In genomic region chr12:89698607-89699006, GRCh38 we compare ENCODE assay signal across 27 cellular contexts.
"Had no signal": no experiment of that assay in that cellular context is flagged by ENCODE, and none has a peak within 500 bp of the region (broad histone marks: within the 10 kb centered on the region; RNA-seq: fewer than 3 reads in every experiment).

No MANE protein-coding gene starts in this region.

- FAIRE-seq: endothelial cell of umbilical vein, islet of Langerhans had no signal

- H3K9me3 ChIP-seq: colonic mucosa, esophagus muscularis mucosa, heart right ventricle, left lung, right lobe of liver, stomach, thyroid gland had no signal

- H3K36me3 Mint-ChIP-seq: stimulated activated effector memory CD8-positive, alpha-beta T cell treated with anti-CD3 and anti-CD28 coated beads, Interleukin-12 subunit alpha, Interleukin-12 subunit beta, amount 100 ng/mL, for 72 hours had no signal

- H3K4me3 Mint-ChIP-seq: nephron; neural progenitor cell; stimulated activated effector memory CD8-positive, alpha-beta T cell treated with anti-CD3 and anti-CD28 coated beads, Interleukin-12 subunit alpha, Interleukin-12 subunit beta, amount 100 ng/mL, for 72 hours; type B pancreatic cell had no signal

- H3K27me3 Mint-ChIP-seq: progenitor cell of endocrine pancreas, type B pancreatic cell had no signal

- H3K9ac ChIP-seq: neural progenitor cell, parathyroid adenoma had no signal

- H3K4me3 ChIP-seq: colonic mucosa, esophagus muscularis mucosa, heart right ventricle, left lung, neural progenitor cell, right lobe of liver, stomach, thyroid gland had no signal

- ATAC-seq: foreskin keratinocyte; heart right ventricle; left cardiac atrium; left lung; naive thymus-derived CD4-positive, alpha-beta T cell; right lobe of liver; stimulated activated effector memory CD8-positive, alpha-beta T cell treated with anti-CD3 and anti-CD28 coated beads, Interleukin-12 subunit alpha, Interleukin-12 subunit beta, amount 100 ng/mL, for 72 hours had no signal

- H3K27ac ChIP-seq: colonic mucosa, esophagus muscularis mucosa, foreskin keratinocyte, heart right ventricle, left lung, neural progenitor cell, parathyroid adenoma, right lobe of liver, stomach, thyroid gland had no signal

- H3K27me3 ChIP-seq: colonic mucosa, esophagus muscularis mucosa, foreskin keratinocyte, heart right ventricle, left lung, neural progenitor cell, right lobe of liver, stomach, thyroid gland had no signal

- H3K27ac Mint-ChIP-seq: neural progenitor cell; progenitor cell of endocrine pancreas; stimulated activated effector memory CD8-positive, alpha-beta T cell treated with anti-CD3 and anti-CD28 coated beads, Interleukin-12 subunit alpha, Interleukin-12 subunit beta, amount 100 ng/mL, for 72 hours; type B pancreatic cell had no signal

- DNase-seq: colonic mucosa; dermis blood vessel endothelial cell; effector memory CD4-positive, alpha-beta T cell; foreskin keratinocyte; glutamatergic neuron; heart right ventricle; hippocampal formation; left cardiac atrium; left lung; mesendoderm; midbrain; naive thymus-derived CD4-positive, alpha-beta T cell; right lobe of liver; stimulated activated CD4-positive, alpha-beta T cell treated with anti-CD3 and anti-CD28 coated beads, Interleukin-2, amount 100 ng/mL, for 24 hours; stimulated activated CD4-positive, alpha-beta T cell treated with anti-CD3 and anti-CD28 coated beads, Interleukin-4, amount 100 ng/mL, for 24 hours; stimulated activated naive CD4-positive, alpha-beta T cell treated with Interleukin-2 at 50 U/mL for 16 hours; stomach; thyroid gland had no signal

- H3K4me2 ChIP-seq: neural progenitor cell had no signal

- H3K9me3 Mint-ChIP-seq: nephron; stimulated activated effector memory CD8-positive, alpha-beta T cell treated with anti-CD3 and anti-CD28 coated beads, Interleukin-12 subunit alpha, Interleukin-12 subunit beta, amount 100 ng/mL, for 72 hours; type B pancreatic cell had no signal

- H3K36me3 ChIP-seq: colonic mucosa, esophagus muscularis mucosa, heart right ventricle, left lung, neural progenitor cell, right lobe of liver, stomach, thyroid gland had no signal

- H2AFZ ChIP-seq: neural progenitor cell, parathyroid adenoma had no signal

- H3K4me1 ChIP-seq: colonic mucosa had no signal
